ENCODE assay signal across 16 cellular contexts in the genomic region with DNA sequence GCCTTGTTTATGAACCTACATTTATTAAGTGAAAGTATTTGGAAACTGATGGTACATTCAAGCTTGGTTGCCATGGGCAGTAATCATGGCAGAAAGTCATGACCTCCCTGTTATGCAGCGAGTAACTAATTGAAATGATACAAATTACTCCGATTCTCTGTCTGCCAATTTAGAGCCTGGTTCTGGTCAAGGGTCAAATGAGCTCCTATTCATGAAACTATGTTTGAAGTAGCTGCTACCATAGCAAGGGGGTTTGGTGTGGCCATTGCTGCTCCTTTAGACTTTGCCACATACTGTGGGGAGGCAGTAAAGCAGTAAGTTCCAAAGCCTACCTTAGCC.
A peak's percentile ranks its signal among the peaks of the same experiment; 100 is the strongest.
DNase-seq lines count a peak whose midpoint lies in the region; ATAC-seq, FAIRE-seq and TF ChIP-seq lines count a peak whose summit lies in the region.
"Had no signal": no experiment of that assay in that cellular context is flagged by ENCODE, and none has a peak within 500 bp of the region (broad histone marks: within the 10 kb centered on the region; RNA-seq: fewer than 3 reads in every experiment).

No MANE protein-coding gene starts in this region.

- TF ChIP-seq CTCF in H1 (IDR thresholded peaks at IDR 0.05; ENCODE audit: control extremely low read depth in 1 of 3, insufficient read depth in 1 of 3, low read depth in 1 of 3, low read length in 3 of 3), result no peak
- TF ChIP-seq CTCF in liver (IDR thresholded peaks at IDR 0.05; ENCODE audit: low read depth, low read length, missing input control), result no peak
- no peak for TF ChIP-seq CTCF in progenitor cell of endocrine pancreas (IDR thresholded peaks at IDR 0.05; ENCODE audit: unreplicated experiment)
- TF ChIP-seq CTCF in type B pancreatic cell (conservative IDR thresholded peaks at IDR 0.05), result no peak
- no peak for TF ChIP-seq CTCF in WTC11 (IDR thresholded peaks at IDR 0.05)

- 93% methylated on average over 2 of the region's 2 CpGs; no CpG with 5 or more reads in 1 of the 2 experiments for WGBS in H1 (ENCODE audit: extremely low coverage in 1 of 2, insufficient coverage in 1 of 2, insufficient read length in 1 of 2, insufficient replicate concordance in 2 of 2, low coverage in 1 of 2, low lambda C conversion rate in 2 of 2, missing lambda C conversion rate in 1 of 2), 2 experiments
- WGBS in liver, result 36% methylated on average over 2 of the region's 2 CpGs

- no peak overlapping the region for H3K4me2 ChIP-seq in H1 (ENCODE audit: insufficient read depth in 1 of 2, low read depth in 2 of 2, low read length in 2 of 2)

- 0 out of 2 replicates have a peak overlapping the region, but pooled peaks have one; percentile 4 for H2AFZ ChIP-seq in H1 (ENCODE audit: low read length)

- H3K36me3 Mint-ChIP-seq in progenitor cell of endocrine pancreas (ENCODE audit: insufficient read depth) (no peaks in the 10 kb centered on the region), type B pancreatic cell (no peaks in the 10 kb centered on the region), WTC11 (no peaks in the 10 kb centered on the region)
- H3K36me3 Mint-ChIP-seq: CD4-positive, CD25-positive, alpha-beta regulatory T cell had no signal

- no peak overlapping the region for H3K4ac ChIP-seq in H1 (replicated peaks; ENCODE audit: insufficient read length, low read depth, low read length)

- H4K8ac ChIP-seq in H1 (ENCODE audit: extremely low read depth, insufficient read depth, low read length), result no peak overlapping the region

- no peak for FAIRE-seq in H1 (lab: Jason Lieb, UNC)

- H3K18ac ChIP-seq in H1 (ENCODE audit: extremely low read depth, low read length), result no peak overlapping the region

- H4K91ac ChIP-seq in H1 (replicated peaks; ENCODE audit: insufficient read length, low read length), result no peak overlapping the region

- H3K23ac ChIP-seq in H1 (ENCODE audit: insufficient read length), result no peak overlapping the region

- TF ChIP-seq POLR2A in H1 (IDR thresholded peaks at IDR 0.05; ENCODE audit: control extremely low read depth in 1 of 2, low read depth in 2 of 2, low read length in 2 of 2), result no peak

- H3K9ac ChIP-seq in H1 (replicated peaks in 1 of 4; ENCODE audit: extremely low read depth in 1 of 4, low read depth in 3 of 4, low read length in 3 of 4) (no peak overlapping the region), liver (ENCODE audit: low read depth in 1 of 2, low read length in 2 of 2) (no peak overlapping the region)

- no peaks in the 10 kb centered on the region for H3K27me3 ChIP-seq in H1 (replicated peaks in 1 of 4; ENCODE audit: control insufficient read depth in 3 of 4, extremely low read depth in 1 of 4, insufficient read depth in 3 of 4, low read length in 3 of 4)
- no peaks in the 10 kb centered on the region for H3K27me3 ChIP-seq in liver (ENCODE audit: control insufficient read depth in 4 of 4, insufficient read depth in 4 of 4, low read length in 3 of 4)

- DNase-seq in H1 (ENCODE audit: low read depth in 1 of 2, low spot score in 2 of 2), result no peak
- DNase-seq in progenitor cell of endocrine pancreas (ENCODE audit: low spot score, unreplicated experiment), result no peak
- DNase-seq in type B pancreatic cell (ENCODE audit: extremely low spot score, unreplicated experiment), result no peak
- no peak for DNase-seq in NCI-H2196 treated with DMSO at 0.1 percent for 48 hours (lab: John Stamatoyannopoulos, UW; ENCODE audit: unreplicated experiment)
- DNase-seq in WTC11 (ENCODE audit: low spot score), result no peak
- DNase-seq: ACHN; Calu3; CD4-positive, CD25-positive, alpha-beta regulatory T cell; GOT3; KBM-7; NCI-H1436; NCI-H2029 treated with DMSO at 0.1 percent for 48 hours; NCI-H524 had no signal

- TF ChIP-seq RAD21 in H1 (IDR thresholded peaks at IDR 0.05 in 1 of 2, conservative IDR thresholded peaks at IDR 0.05 in 1 of 2; ENCODE audit: low read depth in 2 of 2, low read length in 2 of 2) (no peak), liver (IDR thresholded peaks at IDR 0.05) (no peak)

- H4K20me1 ChIP-seq in H1 (replicated peaks in 1 of 2; ENCODE audit: control insufficient read depth in 1 of 2, insufficient read depth in 2 of 2, low read length in 2 of 2), result no peaks in the 10 kb centered on the region

- H3K4me1 Mint-ChIP-seq in progenitor cell of endocrine pancreas (ENCODE audit: low read depth), result peaks cover 37% of the 10 kb centered on the region
- peaks cover 15% of the 10 kb centered on the region for H3K4me1 Mint-ChIP-seq in type B pancreatic cell (ENCODE audit: unreplicated experiment)
- H3K4me1 Mint-ChIP-seq in WTC11, result no peaks in the 10 kb centered on the region
- H3K4me1 Mint-ChIP-seq: B cell; CD4-positive, CD25-positive, alpha-beta regulatory T cell had no signal

- H3K4me3 ChIP-seq in H1 (ENCODE audit: extremely low read depth in 1 of 4, insufficient read depth in 2 of 4, low read depth in 3 of 4, low read length in 4 of 4) (no peak overlapping the region), liver (ENCODE audit: low read depth in 1 of 3, low read length in 3 of 3) (peak overlapping the region in 2 of 3 donors; percentile 2 to 21)

- CTCF ChIA-PET in H1 (lab: Charles Lee; ENCODE audit: partially characterized antibody), result interaction anchor here (1.0 to 3.6 kb wide), 7 partner anchors 9 to 229 kb away, joined by 3 to 11 read pairs (median 4); no protein-coding TSS in a partner anchor
- CTCF ChIA-PET in WTC11 (lab: Charles Lee), result interaction anchor here (1.1 to 5.8 kb wide), 4 partner anchors 14 to 229 kb away, joined by 3 to 31 read pairs (median 4); no protein-coding TSS in a partner anchor

- H3K27me3 Mint-ChIP-seq in progenitor cell of endocrine pancreas (no peaks in the 10 kb centered on the region), type B pancreatic cell (peaks cover 58% of the 10 kb centered on the region), WTC11 (ENCODE audit: low read depth) (peaks cover 2% of the 10 kb centered on the region; the same call in 1 of the 2 replicates)

- H2AK5ac ChIP-seq in H1 (ENCODE audit: low read depth, low read length), result no peak overlapping the region

- no peak overlapping the region for H2BK20ac ChIP-seq in H1 (ENCODE audit: low read length)

- no peaks in the 10 kb centered on the region for H3K79me1 ChIP-seq in H1 (ENCODE audit: low read depth, low read length)

- H2BK120ac ChIP-seq in H1 (replicated peaks; ENCODE audit: low read depth, low read length), result no peak overlapping the region

- H3K27ac ChIP-seq in H1 (ENCODE audit: low read depth, low read length) (no peak overlapping the region), liver (ENCODE audit: low read depth in 1 of 2, low read length in 2 of 2) (no peak overlapping the region)

- H3K9me3 Mint-ChIP-seq in progenitor cell of endocrine pancreas (ENCODE audit: low read depth) (peaks cover 4% of the 10 kb centered on the region), type B pancreatic cell (no peaks in the 10 kb centered on the region), WTC11 (no peaks in the 10 kb centered on the region)

- no peak overlapping the region for H2BK5ac ChIP-seq in H1 (ENCODE audit: low read depth, low read length)

- POLR2A ChIA-PET in H1 (lab: Charles Lee; ENCODE audit: partially characterized antibody) (no interaction called here), WTC11 (lab: Charles Lee) (no interaction called here)

- no peak for ATAC-seq in HG02884 (IDR thresholded peaks at IDR 0.05; ENCODE audit: unreplicated experiment)
- no peak for ATAC-seq in WTC11

- H3K79me2 ChIP-seq in H1 (ENCODE audit: control insufficient read depth in 1 of 2, insufficient read depth in 2 of 2, low read length in 2 of 2), result no peaks in the 10 kb centered on the region

- H2BK15ac ChIP-seq in H1 (ENCODE audit: low read length), result no peak overlapping the region

- H3K9me3 ChIP-seq in H1 (ENCODE audit: insufficient read depth in 2 of 2, low read depth in 1 of 2, low read length in 1 of 2) (no peaks in the 10 kb centered on the region), liver (ENCODE audit: control insufficient read depth in 4 of 4, low read length in 3 of 4) (no peaks in the 10 kb centered on the region)

- H3K4me3 Mint-ChIP-seq in progenitor cell of endocrine pancreas (ENCODE audit: low read depth) (no peak overlapping the region), type B pancreatic cell (peak overlapping the region; percentile 1), WTC11 (no peak overlapping the region)
- H3K4me3 Mint-ChIP-seq: B cell; CD4-positive, CD25-positive, alpha-beta regulatory T cell had no signal

- TF ChIP-seq EP300 in H1 (IDR thresholded peaks at IDR 0.05; ENCODE audit: borderline replicate concordance in 1 of 2, low read depth in 2 of 2, low read length in 2 of 2), result no peak

- no peak overlapping the region for H2BK12ac ChIP-seq in H1 (ENCODE audit: low read depth, low read length)

- H3K4me1 ChIP-seq in H1 (replicated peaks in 1 of 4; ENCODE audit: control insufficient read depth in 3 of 4, insufficient read depth in 4 of 4, low read length in 3 of 4), result peaks cover 0 to 5% (median 0%) of the 10 kb centered on the region in 4 experiments; a peak in 1 of 7 replicates
- H3K4me1 ChIP-seq in liver (ENCODE audit: control insufficient read depth in 4 of 4, insufficient read depth in 4 of 4, low read length in 3 of 4), result peaks cover 4 to 20% (median 10%) of the 10 kb centered on the region in 4 donors

- H3K27ac Mint-ChIP-seq in progenitor cell of endocrine pancreas (peak overlapping the region; percentile 80), type B pancreatic cell (no peak overlapping the region), WTC11 (no peak overlapping the region)
- H3K27ac Mint-ChIP-seq: B cell; CD4-positive, CD25-positive, alpha-beta regulatory T cell had no signal

- H3K36me3 ChIP-seq in H1 (ENCODE audit: control insufficient read depth in 2 of 4, insufficient read depth in 4 of 4, low read length in 3 of 4) (no peaks in the 10 kb centered on the region), liver (ENCODE audit: control insufficient read depth in 4 of 4, insufficient read depth in 3 of 4, low read depth in 1 of 4, low read length in 3 of 4) (no peaks in the 10 kb centered on the region)

- no peak overlapping the region for H3K56ac ChIP-seq in H1 (replicated peaks; ENCODE audit: insufficient read length, low read depth, low read length)

- H3K14ac ChIP-seq in H1 (ENCODE audit: insufficient read length), result no peak overlapping the region

- no peaks in the 10 kb centered on the region for H3K23me2 ChIP-seq in H1 (ENCODE audit: low read depth, low read length)

- H4K5ac ChIP-seq in H1 (ENCODE audit: insufficient read length, low read depth, low read length), result no peak overlapping the region

TF ChIP-seq in H1, 55 proteins besides CTCF, POLR2A, EP300 and RAD21 (continues in another document):
- TF ChIP-seq NANOG (IDR thresholded peaks at IDR 0.05; ENCODE audit: insufficient read depth, low read depth, low read length, poor library complexity, severe bottlenecking) (no peak), TAF1 (IDR thresholded peaks at IDR 0.05; ENCODE audit: low read depth, low read length) (no peak)

TF ChIP-seq in liver, 16 proteins besides CTCF, POLR2A, EP300 and RAD21 (continues in another document):
- TF ChIP-seq HNF4A (conservative IDR thresholded peaks at IDR 0.05) (peak; percentile 13 to 20), RXRA (IDR thresholded peaks at IDR 0.05) (peak; percentile 2 to 3), GABPA (IDR thresholded peaks at IDR 0.05 in 1 of 2, conservative IDR thresholded peaks at IDR 0.05 in 1 of 2) (no peak)

TF ChIP-seq in WTC11, 78 proteins besides CTCF, POLR2A, EP300 and RAD21:
- TF ChIP-seq SP1 (CRISPR knock-in tag; conservative IDR thresholded peaks at IDR 0.05), result no peak

Comparison
In these comparisons a context has a peak if more than half of its experiments do, and no peak if none do; other contexts are left out.
1. H3K4me3 ChIP-seq: peak in liver (2 of 3); none in H1 (0 of 4).